ENCODE assay signal across 31 cellular contexts in the genomic region with DNA sequence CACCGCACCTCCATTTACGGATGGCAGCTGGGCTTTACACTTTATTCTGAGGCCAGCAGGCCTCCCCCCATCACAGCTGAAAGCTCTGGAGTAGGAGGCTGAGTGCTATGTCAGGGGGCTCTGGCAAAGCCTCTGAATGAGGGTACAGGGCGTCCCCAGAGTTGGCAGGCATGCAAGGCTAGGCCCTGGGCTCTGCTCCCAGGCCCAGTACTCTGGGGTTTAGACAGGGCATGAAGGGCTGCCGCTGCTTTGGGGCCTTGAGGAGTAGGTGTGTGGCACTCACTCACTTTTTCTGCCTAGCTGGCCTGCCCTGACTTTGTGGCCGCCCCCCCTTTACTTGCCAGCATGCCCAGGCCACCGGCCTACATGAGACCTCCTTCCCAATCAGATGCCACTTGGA.
DNase-seq lines count a peak whose midpoint lies in the region; ATAC-seq and TF ChIP-seq lines count a peak whose summit lies in the region.
"Had no signal": no experiment of that assay in that cellular context is flagged by ENCODE, and none has a peak within 500 bp of the region (broad histone marks: within the 10 kb centered on the region; RNA-seq: fewer than 3 reads in every experiment).

No MANE protein-coding gene starts in this region.

- peaks cover 0 to 61% (median 33%) of the 10 kb centered on the region in 9 donors for H3K4me1 ChIP-seq in heart right ventricle
- H3K4me1 ChIP-seq: suprapubic skin, uterus had no signal

- peaks cover 24% of the 10 kb centered on the region for H3K4me1 Mint-ChIP-seq in CD14-positive monocyte
- H3K4me1 Mint-ChIP-seq: activated naive CD8-positive, alpha-beta T cell treated with anti-CD3 and anti-CD28 coated beads, Interleukin-2, amount 10 ng/mL, durations not matched to agents 7 days and 5 days; B cell; stimulated activated naive B cell treated with anti-CD40 and anti-IgM and Interleukin-4, amounts not matched to agents 10 μg/mL and 1 μg/mL and 100 μg/mL, for 72 hours had no signal

- DNase-seq in amygdala (lab: John Stamatoyannopoulos, UW) (peak in 32 of 56 donors; percentile 14 to 69 (median 40)), heart right ventricle (peak; percentile 53 to 69), midbrain (lab: John Stamatoyannopoulos, UW) (peak; percentile 65), substantia nigra (lab: John Stamatoyannopoulos, UW) (peak in 35 of 49 donors; percentile 14 to 79 (median 39)), NCI-H69 (lab: John Stamatoyannopoulos, UW) (no peak), CD14-positive monocyte (ENCODE audit: low spot score) (no peak)
- DNase-seq: activated B cell treated with CpG ODN at 0.5 μM for 24 hours; activated CD4-positive, alpha-beta T cell treated with anti-CD3 and anti-CD28 coated beads, Interleukin-2, amount 10 ng/mL, durations not matched to agents 7 days and 5 days; activated gamma-delta T cell; activated naive CD8-positive, alpha-beta T cell treated with anti-CD3 and anti-CD28 coated beads, Interleukin-2, amount 10 ng/mL, durations not matched to agents 7 days and 5 days; DMS153; effector memory CD8-positive, alpha-beta T cell; erythroblast; glutamatergic neuron; HCEC 1CT; mammary epithelial cell; NCI-H1417; NCI-H2029; NCI-H524 treated with DMSO at 0.1 percent for 48 hours; stimulated activated naive B cell treated with anti-CD40 and anti-IgM and Interleukin-4, amounts not matched to agents 10 μg/mL and 1 μg/mL and 100 μg/mL, for 72 hours; uterus had no signal

- intact Hi-C loops in heart right ventricle (cut with DNase I) (loop anchor here in 1 of 10 donors (5.0 kb wide), 1 partner anchor 63 kb away; no protein-coding TSS in a partner anchor), CD14-positive monocyte (cut with micrococcal nuclease) (no loop called here)

- H3K36me3 ChIP-seq in heart right ventricle = peaks cover 0 to 86% (median 9%) of the 10 kb centered on the region in 9 donors
- H3K36me3 ChIP-seq: uterus had no signal

- peak; percentile 44 to 95 (median 83) for ATAC-seq in heart right ventricle
- no peak for ATAC-seq in SK-N-SH treated with all-trans-retinoic acid at 6 μM for 48 hours
- ATAC-seq in GM21360 (IDR thresholded peaks at IDR 0.05; ENCODE audit: unreplicated experiment) = no peak
- ATAC-seq: effector memory CD8-positive, alpha-beta T cell; GM12878; stimulated activated naive B cell treated with anti-CD40 and anti-IgM and Interleukin-4, amounts not matched to agents 10 μg/mL and 1 μg/mL and 100 μg/mL, for 72 hours had no signal

- no peaks in the 10 kb centered on the region for H3K9me3 ChIP-seq in heart right ventricle
- H3K9me3 ChIP-seq: suprapubic skin, uterus had no signal

- TF ChIP-seq CTCF in heart right ventricle (IDR thresholded peaks at IDR 0.05) (no peak), CD14-positive monocyte (IDR thresholded peaks at IDR 0.05) (no peak)

- H3K27ac ChIP-seq in heart right ventricle (peak overlapping the region in 9 of 10 donors; percentile 3 to 72 (median 56)), substantia nigra (ENCODE audit: low read depth, low read length, poor library complexity, severe bottlenecking) (no peak overlapping the region)
- H3K27ac ChIP-seq: SK-N-MC, skin epidermis, suprapubic skin had no signal

- 64 to 76% methylated on average over 6 of the region's 6 CpGs for WGBS in heart right ventricle, 2 donors

- H3K4me3 Mint-ChIP-seq in CD14-positive monocyte = no peak overlapping the region
- H3K4me3 Mint-ChIP-seq: activated B cell treated with CpG ODN at 0.5 μM for 24 hours; activated CD4-positive, alpha-beta T cell treated with anti-CD3 and anti-CD28 coated beads, Interleukin-2, amount 10 ng/mL, durations not matched to agents 7 days and 5 days; activated naive CD8-positive, alpha-beta T cell treated with anti-CD3 and anti-CD28 coated beads, Interleukin-2, amount 10 ng/mL, durations not matched to agents 7 days and 5 days; B cell; central memory CD8-positive, alpha-beta T cell; effector memory CD8-positive, alpha-beta T cell; neural crest cell; stimulated activated naive B cell treated with anti-CD40 and anti-IgM and Interleukin-4, amounts not matched to agents 10 μg/mL and 1 μg/mL and 100 μg/mL, for 72 hours had no signal

- H3K27ac Mint-ChIP-seq in CD14-positive monocyte = no peak overlapping the region
- H3K27ac Mint-ChIP-seq: activated B cell treated with CpG ODN at 0.5 μM for 24 hours; activated CD4-positive, alpha-beta T cell treated with anti-CD3 and anti-CD28 coated beads, Interleukin-2, amount 10 ng/mL, durations not matched to agents 7 days and 5 days; activated naive CD8-positive, alpha-beta T cell treated with anti-CD3 and anti-CD28 coated beads, Interleukin-2, amount 10 ng/mL, durations not matched to agents 7 days and 5 days; B cell; progenitor cell of endocrine pancreas; stimulated activated naive B cell treated with anti-CD40 and anti-IgM and Interleukin-4, amounts not matched to agents 10 μg/mL and 1 μg/mL and 100 μg/mL, for 72 hours had no signal

- no peaks in the 10 kb centered on the region for H3K36me3 Mint-ChIP-seq in CD14-positive monocyte
- H3K36me3 Mint-ChIP-seq: activated naive CD8-positive, alpha-beta T cell treated with anti-CD3 and anti-CD28 coated beads, Interleukin-2, amount 10 ng/mL, durations not matched to agents 7 days and 5 days; stimulated activated naive B cell treated with anti-CD40 and anti-IgM and Interleukin-4, amounts not matched to agents 10 μg/mL and 1 μg/mL and 100 μg/mL, for 72 hours had no signal

- no peaks in the 10 kb centered on the region for H3K9me3 Mint-ChIP-seq in CD14-positive monocyte
- H3K9me3 Mint-ChIP-seq: activated B cell treated with CpG ODN at 0.5 μM for 24 hours; activated CD4-positive, alpha-beta T cell treated with anti-CD3 and anti-CD28 coated beads, Interleukin-2, amount 10 ng/mL, durations not matched to agents 7 days and 5 days; activated naive CD8-positive, alpha-beta T cell treated with anti-CD3 and anti-CD28 coated beads, Interleukin-2, amount 10 ng/mL, durations not matched to agents 7 days and 5 days; central memory CD8-positive, alpha-beta T cell; effector memory CD8-positive, alpha-beta T cell; neural crest cell; stimulated activated naive B cell treated with anti-CD40 and anti-IgM and Interleukin-4, amounts not matched to agents 10 μg/mL and 1 μg/mL and 100 μg/mL, for 72 hours had no signal

- H3K4me3 ChIP-seq in heart right ventricle = no peak overlapping the region
- H3K4me3 ChIP-seq: GM12878, SK-N-MC, skin epidermis, suprapubic skin, uterus had no signal

- no peaks in the 10 kb centered on the region for H3K27me3 ChIP-seq in heart right ventricle
- H3K27me3 ChIP-seq: suprapubic skin, uterus had no signal

- H3K27me3 Mint-ChIP-seq in CD14-positive monocyte (ENCODE audit: low read depth in 3 of 3) = no peaks in the 10 kb centered on the region
- H3K27me3 Mint-ChIP-seq: activated CD4-positive, alpha-beta T cell treated with anti-CD3 and anti-CD28 coated beads, Interleukin-2, amount 10 ng/mL, durations not matched to agents 7 days and 5 days; activated naive CD8-positive, alpha-beta T cell treated with anti-CD3 and anti-CD28 coated beads, Interleukin-2, amount 10 ng/mL, durations not matched to agents 7 days and 5 days; central memory CD8-positive, alpha-beta T cell; effector memory CD8-positive, alpha-beta T cell; progenitor cell of endocrine pancreas; stimulated activated naive B cell treated with anti-CD40 and anti-IgM and Interleukin-4, amounts not matched to agents 10 μg/mL and 1 μg/mL and 100 μg/mL, for 72 hours had no signal

TF ChIP-seq in SK-N-SH treated with all-trans-retinoic acid at 6 μM for 48 hours, 23 proteins besides CTCF, POLR2A, EP300 and RAD21:
- TF ChIP-seq ISL1 (CRISPR knock-in tag; IDR thresholded peaks at IDR 0.05) (no peak), SNAI2 (CRISPR knock-in tag; IDR thresholded peaks at IDR 0.05) (no peak), ZFP3 (CRISPR knock-in tag; IDR thresholded peaks at IDR 0.05) (no peak), OSR1 (CRISPR knock-in tag; IDR thresholded peaks at IDR 0.05) (no peak), BACH2 (CRISPR knock-in tag; IDR thresholded peaks at IDR 0.05; ENCODE audit: borderline replicate concordance) (no peak), ARNTL (CRISPR knock-in tag; IDR thresholded peaks at IDR 0.05; ENCODE audit: borderline replicate concordance, low read depth) (no peak), PPARA (CRISPR knock-in tag; IDR thresholded peaks at IDR 0.05; ENCODE audit: borderline replicate concordance) (no peak), TOX (CRISPR knock-in tag; IDR thresholded peaks at IDR 0.05; ENCODE audit: borderline replicate concordance) (no peak), ZFP30 (CRISPR knock-in tag; IDR thresholded peaks at IDR 0.05) (no peak), RARB (CRISPR knock-in tag; IDR thresholded peaks at IDR 0.05) (no peak)
- TF ChIP-seq, protein P1, sequence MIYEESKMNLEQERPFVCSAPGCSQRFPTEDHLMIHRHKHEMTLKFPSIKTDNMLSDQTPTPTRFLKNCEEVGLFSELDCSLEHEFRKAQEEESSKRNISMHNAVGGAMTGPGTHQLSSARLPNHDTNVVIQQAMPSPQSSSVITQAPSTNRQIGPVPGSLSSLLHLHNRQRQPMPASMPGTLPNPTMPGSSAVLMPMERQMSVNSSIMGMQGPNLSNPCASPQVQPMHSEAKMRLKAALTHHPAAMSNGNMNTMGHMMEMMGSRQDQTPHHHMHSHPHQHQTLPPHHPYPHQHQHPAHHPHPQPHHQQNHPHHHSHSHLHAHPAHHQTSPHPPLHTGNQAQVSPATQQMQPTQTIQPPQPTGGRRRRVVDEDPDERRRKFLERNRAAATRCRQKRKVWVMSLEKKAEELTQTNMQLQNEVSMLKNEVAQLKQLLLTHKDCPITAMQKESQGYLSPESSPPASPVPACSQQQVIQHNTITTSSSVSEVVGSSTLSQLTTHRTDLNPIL (CRISPR knock-in tag; IDR thresholded peaks at IDR 0.05; ENCODE audit: low read depth) = no peak
TF ChIP-seq in SK-N-SH treated with all-trans-retinoic acid at 6 μM for 48 hours: peak in this region for 0.

Comparison
In these comparisons a context has a peak if more than half of its experiments do, and no peak if none do; other contexts are left out.
1. DNase-seq: peak in amygdala (32 of 56), heart right ventricle (2 of 2), midbrain (single experiment) and substantia nigra (35 of 49); none in NCI-H69 (single experiment) and CD14-positive monocyte (single experiment).
2. ATAC-seq: peak in heart right ventricle (8 of 8); none in SK-N-SH treated with all-trans-retinoic acid at 6 μM for 48 hours (single experiment) and GM21360 (single experiment).